In the genomic region with DNA sequence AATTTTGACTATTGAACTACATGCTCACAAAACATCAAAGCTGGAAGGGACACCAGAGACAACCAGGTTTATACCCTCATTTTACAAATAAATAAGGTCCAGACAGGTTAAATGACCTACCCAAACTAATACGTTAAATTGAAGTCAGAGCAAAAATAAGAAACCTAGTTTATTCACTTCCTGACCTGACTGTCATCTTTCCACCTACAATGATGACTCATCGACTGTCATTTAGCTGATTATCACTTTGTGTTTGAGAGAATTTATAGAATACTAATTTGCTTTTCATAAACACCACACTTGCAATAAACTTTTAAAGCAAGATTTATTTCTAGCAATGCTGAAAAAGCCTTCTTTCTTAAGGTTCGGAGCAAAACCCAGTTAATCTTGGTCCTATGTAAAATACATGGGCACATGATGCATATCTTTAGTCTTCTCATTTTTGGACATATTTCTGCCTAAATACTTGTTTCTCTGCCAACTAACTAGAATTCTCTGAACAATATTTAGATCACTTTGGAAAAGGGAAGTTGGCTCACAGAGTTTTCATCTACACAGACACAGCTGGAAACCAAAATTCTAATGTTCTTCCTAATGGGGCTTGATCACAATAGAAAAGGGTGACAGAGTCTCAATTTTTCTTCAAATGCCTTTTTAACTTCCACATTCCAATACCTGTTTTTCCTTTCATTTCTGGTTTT, we compare ENCODE assay signal across 12 cellular contexts. TPM values are rescaled to one million over a fixed set of nuclear protein-coding genes. Genes with fewer than 3 reads are reported as not detected.
A peak's percentile ranks its signal among the peaks of the same experiment; 100 is the strongest.
DNase-seq lines count a peak whose midpoint lies in the region; ATAC-seq and TF ChIP-seq lines count a peak whose summit lies in the region.
"Had no signal": no experiment of that assay in that cellular context is flagged by ENCODE, and none has a peak within 500 bp of the region (broad histone marks: within the 10 kb centered on the region; RNA-seq: fewer than 3 reads in every experiment).

No MANE protein-coding gene starts in this region.

- no peak for TF ChIP-seq CTCF in tibial artery (IDR thresholded peaks at IDR 0.05)
- no peak for TF ChIP-seq CTCF in progenitor cell of endocrine pancreas (IDR thresholded peaks at IDR 0.05; ENCODE audit: unreplicated experiment)

- DNase-seq in stimulated activated naive CD8-positive, alpha-beta T cell treated with anti-CD3 and anti-CD28 coated beads, Interleukin-15, Interleukin-2, amounts not matched to agents 100 U/mL and 50 U/mL, for 24 hours: no peak
- peak; percentile 9 for DNase-seq in HPDE6-E6E7 (ENCODE audit: extremely low spot score)
- DNase-seq in tibial artery: no peak
- DNase-seq in progenitor cell of endocrine pancreas (ENCODE audit: low spot score, unreplicated experiment): no peak
- DNase-seq in left lobe of liver (ENCODE audit: low spot score): no peak
- DNase-seq: kidney, NCI-H1417, uterus had no signal

- intact Hi-C loops in tibial artery (cut with DNase I; ENCODE audit: low total_unique reads): no loop called here

- H3K36me3 Mint-ChIP-seq in stimulated activated naive CD8-positive, alpha-beta T cell treated with anti-CD3 and anti-CD28 coated beads, Interleukin-15, Interleukin-2, amounts not matched to agents 100 ng/mL and 50 ng/mL, for 24 hours (ENCODE audit: low read depth): no peaks in the 10 kb centered on the region
- peaks cover 11% of the 10 kb centered on the region for H3K36me3 Mint-ChIP-seq in activated naive CD8-positive, alpha-beta T cell
- H3K36me3 Mint-ChIP-seq in progenitor cell of endocrine pancreas (ENCODE audit: insufficient read depth): peaks cover 1% of the 10 kb centered on the region

- no peaks in the 10 kb centered on the region for H3K9me3 ChIP-seq in tibial artery
- H3K9me3 ChIP-seq: BLaER1 treated with 17β-estradiol and CSF1 and Interleukin-3, amounts not matched to agents 10 nM and 100 nM; uterus had no signal

- H3K27ac Mint-ChIP-seq in stimulated activated naive CD8-positive, alpha-beta T cell treated with anti-CD3 and anti-CD28 coated beads, Interleukin-15, Interleukin-2, amounts not matched to agents 100 ng/mL and 50 ng/mL, for 24 hours: peak overlapping the region; percentile 90
- peak overlapping the region; percentile 99 for H3K27ac Mint-ChIP-seq in activated naive CD8-positive, alpha-beta T cell
- no peak overlapping the region for H3K27ac Mint-ChIP-seq in progenitor cell of endocrine pancreas

- peaks cover 77% of the 10 kb centered on the region for H3K4me1 Mint-ChIP-seq in stimulated activated naive CD8-positive, alpha-beta T cell treated with anti-CD3 and anti-CD28 coated beads, Interleukin-15, Interleukin-2, amounts not matched to agents 100 ng/mL and 50 ng/mL, for 24 hours (ENCODE audit: low read depth)
- H3K4me1 Mint-ChIP-seq in activated naive CD8-positive, alpha-beta T cell (ENCODE audit: low read depth): peaks cover 78% of the 10 kb centered on the region
- H3K4me1 Mint-ChIP-seq in progenitor cell of endocrine pancreas (ENCODE audit: low read depth): peaks cover 1% of the 10 kb centered on the region

- peaks cover 0 to 43% (median 0%) of the 10 kb centered on the region in 4 donors for H3K4me1 ChIP-seq in tibial artery
- H3K4me1 ChIP-seq: uterus had no signal

- H3K27me3 Mint-ChIP-seq in stimulated activated naive CD8-positive, alpha-beta T cell treated with anti-CD3 and anti-CD28 coated beads, Interleukin-15, Interleukin-2, amounts not matched to agents 100 ng/mL and 50 ng/mL, for 24 hours: no peaks in the 10 kb centered on the region
- H3K27me3 Mint-ChIP-seq in activated naive CD8-positive, alpha-beta T cell: no peaks in the 10 kb centered on the region
- H3K27me3 Mint-ChIP-seq in progenitor cell of endocrine pancreas: no peaks in the 10 kb centered on the region

- H3K27me3 ChIP-seq in tibial artery: no peaks in the 10 kb centered on the region
- H3K27me3 ChIP-seq: BLaER1 treated with 17β-estradiol and CSF1 and Interleukin-3, amounts not matched to agents 10 nM and 100 nM; uterus had no signal

- peak overlapping the region; percentile 49 for H3K4me3 Mint-ChIP-seq in stimulated activated naive CD8-positive, alpha-beta T cell treated with anti-CD3 and anti-CD28 coated beads, Interleukin-15, Interleukin-2, amounts not matched to agents 100 ng/mL and 50 ng/mL, for 24 hours
- peak overlapping the region; percentile 77 for H3K4me3 Mint-ChIP-seq in activated naive CD8-positive, alpha-beta T cell
- no peak overlapping the region for H3K4me3 Mint-ChIP-seq in progenitor cell of endocrine pancreas (ENCODE audit: low read depth)

- no peak overlapping the region for H3K4me3 ChIP-seq in tibial artery
- H3K4me3 ChIP-seq: BLaER1 treated with 17β-estradiol and CSF1 and Interleukin-3, amounts not matched to agents 10 nM and 100 nM; uterus had no signal

- no peaks in the 10 kb centered on the region for H3K9me3 Mint-ChIP-seq in stimulated activated naive CD8-positive, alpha-beta T cell treated with anti-CD3 and anti-CD28 coated beads, Interleukin-15, Interleukin-2, amounts not matched to agents 100 ng/mL and 50 ng/mL, for 24 hours
- no peaks in the 10 kb centered on the region for H3K9me3 Mint-ChIP-seq in activated naive CD8-positive, alpha-beta T cell (ENCODE audit: low read depth)
- no peaks in the 10 kb centered on the region for H3K9me3 Mint-ChIP-seq in progenitor cell of endocrine pancreas (ENCODE audit: low read depth)

- no peak for ATAC-seq in stimulated activated naive CD8-positive, alpha-beta T cell treated with anti-CD3 and anti-CD28 coated beads, Interleukin-15, Interleukin-2, amounts not matched to agents 100 U/mL and 50 U/mL, for 24 hours
- no peak for ATAC-seq in HG02798 (IDR thresholded peaks at IDR 0.05; ENCODE audit: poor library complexity, unreplicated experiment)
- no peak for ATAC-seq in left lobe of liver

- no peaks in the 10 kb centered on the region for H3K36me3 ChIP-seq in tibial artery
- H3K36me3 ChIP-seq: BLaER1 treated with 17β-estradiol and CSF1 and Interleukin-3, amounts not matched to agents 10 nM and 100 nM; uterus had no signal

- no peak overlapping the region for H3K27ac ChIP-seq in tibial artery
- H3K27ac ChIP-seq: BLaER1 treated with 17β-estradiol and CSF1 and Interleukin-3, amounts not matched to agents 10 nM and 100 nM; uterus had no signal

RNA-seq across cellular contexts. Expression of gene LRRN3, which starts 16.7 kb away (rescaled TPM):
- total RNA-seq in progenitor cell of endocrine pancreas: 1.6 and 1.7 TPM in 2 replicates
- 0.48 TPM for total RNA-seq in left lobe of liver
